ENCODE assay signal across 1 cellular context in the genomic region with DNA sequence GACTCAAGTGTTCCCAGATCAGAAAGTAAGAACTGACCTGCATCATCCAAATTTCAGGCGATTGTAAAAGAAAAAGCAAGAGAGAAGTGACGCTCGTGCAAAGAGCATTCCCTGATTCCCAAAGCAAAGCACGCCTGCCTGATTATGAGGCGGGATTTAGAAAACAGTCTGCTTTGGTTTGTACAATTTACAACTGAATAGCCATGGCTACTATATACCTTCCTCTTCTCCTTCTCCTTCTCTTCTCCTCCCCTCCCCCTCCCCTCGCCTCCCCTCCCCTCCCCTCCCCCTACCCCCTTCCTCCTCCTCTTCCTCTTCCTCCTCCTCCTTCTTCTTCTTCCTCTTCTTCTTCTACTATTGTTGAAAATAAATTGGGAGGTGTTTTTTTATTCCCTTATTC.
TF ChIP-seq lines count a peak whose summit lies in the region.

No MANE protein-coding gene starts in this region.

TF ChIP-seq in WTC11, 78 proteins besides CTCF, POLR2A, EP300 and RAD21 (continued from another document):
- no peak for TF ChIP-seq CREB1 (CRISPR knock-in tag; IDR thresholded peaks at IDR 0.05)
- no peak for TF ChIP-seq OVOL2 (CRISPR knock-in tag; IDR thresholded peaks at IDR 0.05; ENCODE audit: borderline replicate concordance)
- no peak for TF ChIP-seq ZNF512 (CRISPR knock-in tag; IDR thresholded peaks at IDR 0.05; ENCODE audit: borderline replicate concordance)
- TF ChIP-seq ZNF416 (CRISPR knock-in tag; IDR thresholded peaks at IDR 0.05): no peak
- TF ChIP-seq, protein P1, sequence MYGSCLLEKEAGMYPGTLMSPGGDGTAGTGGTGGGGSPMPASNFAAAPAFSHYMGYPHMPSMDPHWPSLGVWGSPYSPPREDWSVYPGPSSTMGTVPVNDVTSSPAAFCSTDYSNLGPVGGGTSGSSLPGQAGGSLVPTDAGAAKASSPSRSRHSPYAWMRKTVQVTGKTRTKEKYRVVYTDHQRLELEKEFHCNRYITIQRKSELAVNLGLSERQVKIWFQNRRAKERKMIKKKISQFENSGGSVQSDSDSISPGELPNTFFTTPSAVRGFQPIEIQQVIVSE (CRISPR knock-in tag; IDR thresholded peaks at IDR 0.05; ENCODE audit: borderline replicate concordance): no peak
- TF ChIP-seq ZNF396 (CRISPR knock-in tag; IDR thresholded peaks at IDR 0.05; ENCODE audit: borderline replicate concordance): no peak
- no peak for TF ChIP-seq PRRX2 (CRISPR knock-in tag; IDR thresholded peaks at IDR 0.05)
- TF ChIP-seq SMAD4 (CRISPR knock-in tag; IDR thresholded peaks at IDR 0.05): no peak
- no peak for TF ChIP-seq MYBL2 (CRISPR knock-in tag; IDR thresholded peaks at IDR 0.05)
- no peak for TF ChIP-seq NR2C2 (CRISPR knock-in tag; IDR thresholded peaks at IDR 0.05)
- no peak for TF ChIP-seq JAZF1 (CRISPR knock-in tag; IDR thresholded peaks at IDR 0.05)
- TF ChIP-seq EMX1 (CRISPR knock-in tag; IDR thresholded peaks at IDR 0.05): no peak
- TF ChIP-seq ATF3 (CRISPR knock-in tag; conservative IDR thresholded peaks at IDR 0.05): no peak
